In the genomic region with DNA sequence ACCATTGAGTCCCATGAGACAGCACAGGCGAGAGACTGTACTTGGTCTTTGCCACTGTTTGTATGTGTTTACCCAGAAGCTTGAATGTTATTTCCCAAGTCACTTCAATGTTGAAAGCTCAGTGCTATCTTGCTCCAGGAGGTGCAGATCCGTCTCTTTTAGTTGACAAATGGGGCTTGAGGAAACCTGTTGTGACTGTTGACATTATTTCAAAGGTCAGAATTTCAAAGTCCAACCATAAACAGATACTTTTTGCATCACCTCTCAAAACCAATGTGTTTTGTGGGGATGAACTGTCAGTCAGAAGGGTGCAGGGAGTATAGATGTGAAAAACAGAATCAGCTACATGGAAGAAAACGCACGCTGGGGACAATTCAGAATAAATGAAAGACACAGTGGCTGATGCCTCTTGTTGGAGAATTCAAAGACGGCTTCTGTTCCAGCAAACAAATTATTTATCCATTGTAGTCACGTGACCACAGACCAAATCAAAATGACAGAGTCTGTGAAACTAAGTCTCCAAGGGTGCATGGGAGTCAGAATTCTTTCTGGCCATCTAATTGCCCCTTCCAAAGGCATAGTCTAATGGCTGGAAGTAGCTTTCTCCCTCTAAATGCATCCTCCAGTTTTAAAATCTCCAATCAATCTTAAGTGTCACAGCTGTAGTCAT, we compare ENCODE assay signal across 32 cellular contexts.
"Had no signal": no experiment of that assay in that cellular context is flagged by ENCODE, and none has a peak within 500 bp of the region (broad histone marks: within the 10 kb centered on the region; RNA-seq: fewer than 3 reads in every experiment).

No MANE protein-coding gene starts in this region.

- H3K4me3 ChIP-seq: adrenal gland, body of pancreas, esophagus squamous epithelium had no signal

- H3K4me1 Mint-ChIP-seq: activated CD4-positive, alpha-beta T cell treated with anti-CD3 and anti-CD28 coated beads, Interleukin-2, amount 10 ng/mL, durations not matched to agents 24 days and 14 days; activated CD8-positive, alpha-beta memory T cell treated with anti-CD3 and anti-CD28 coated beads, Interleukin-2, amount 10 ng/mL, durations not matched to agents 7 days and 5 days; activated naive CD4-positive, alpha-beta T cell treated with anti-CD3 and anti-CD28 coated beads, Interleukin-2, amount 50 U/mL, for 24 hours; activated naive CD8-positive, alpha-beta T cell treated with anti-CD3 and anti-CD28 coated beads, Interleukin-2, amount 50 U/mL, for 24 hours had no signal

- FAIRE-seq: colon had no signal

- H3K36me3 Mint-ChIP-seq: activated CD4-positive, alpha-beta memory T cell treated with anti-CD3 and anti-CD28 coated beads for 36 hours; activated CD8-positive, alpha-beta memory T cell treated with anti-CD3 and anti-CD28 coated beads, Interleukin-2, amount 10 ng/mL, durations not matched to agents 7 days and 5 days; activated naive CD4-positive, alpha-beta T cell treated with anti-CD3 and anti-CD28 coated beads, Interleukin-2, amount 50 U/mL, for 24 hours; activated naive CD8-positive, alpha-beta T cell treated with anti-CD3 and anti-CD28 coated beads for 36 hours had no signal

- H3K36me3 ChIP-seq: adrenal gland, esophagus squamous epithelium had no signal

- H3K27ac Mint-ChIP-seq: activated CD4-positive, alpha-beta memory T cell treated with anti-CD3 and anti-CD28 coated beads for 36 hours; activated CD4-positive, alpha-beta T cell treated with anti-CD3 and anti-CD28 coated beads for 36 hours; activated CD4-positive, alpha-beta T cell treated with anti-CD3 and anti-CD28 coated beads, Interleukin-2, amount 10 ng/mL, durations not matched to agents 24 days and 14 days; activated CD8-positive, alpha-beta memory T cell treated with anti-CD3 and anti-CD28 coated beads, Interleukin-2, amount 10 ng/mL, durations not matched to agents 7 days and 5 days; activated CD8-positive, alpha-beta T cell treated with anti-CD3 and anti-CD28 coated beads, Interleukin-2, amount 10 ng/mL, durations not matched to agents 7 days and 5 days; activated naive CD4-positive, alpha-beta T cell treated with anti-CD3 and anti-CD28 coated beads for 36 hours; activated naive CD4-positive, alpha-beta T cell treated with anti-CD3 and anti-CD28 coated beads, Interleukin-2, amount 50 U/mL, for 24 hours; activated naive CD8-positive, alpha-beta T cell treated with anti-CD3 and anti-CD28 coated beads for 36 hours; activated naive CD8-positive, alpha-beta T cell treated with anti-CD3 and anti-CD28 coated beads, Interleukin-2, amount 50 U/mL, for 24 hours; activated T-helper 1 cell treated with anti-CD3 and anti-CD28 coated beads, Interleukin-12 subunit alpha, Interleukin-12 subunit beta, Interleukin-2, Interleukin-4 antibody, amounts not matched to agents 30 ng/mL and 10 ng/mL and 1 ng/mL, durations not matched to agents 14 hours and 24 hours and 36 hours; activated T-helper 2 cell treated with anti-CD3 and anti-CD28 coated beads, Interferon-gamma antibody, Interleukin-2, Interleukin-4, amounts not matched to agents 10 μg/mL and 5 μg/mL and 100 μg/mL, durations not matched to agents 14 hours and 24 hours and 36 hours; effector memory CD8-positive, alpha-beta T cell had no signal

- H3K4me3 Mint-ChIP-seq: activated CD4-positive, alpha-beta memory T cell treated with anti-CD3 and anti-CD28 coated beads for 36 hours; activated CD4-positive, alpha-beta T cell treated with anti-CD3 and anti-CD28 coated beads for 36 hours; activated CD4-positive, alpha-beta T cell treated with anti-CD3 and anti-CD28 coated beads, Interleukin-2, amount 10 ng/mL, durations not matched to agents 24 days and 14 days; activated CD8-positive, alpha-beta memory T cell treated with anti-CD3 and anti-CD28 coated beads, Interleukin-2, amount 10 ng/mL, durations not matched to agents 7 days and 5 days; activated CD8-positive, alpha-beta T cell treated with anti-CD3 and anti-CD28 coated beads, Interleukin-2, amount 10 ng/mL, durations not matched to agents 7 days and 5 days; activated naive CD4-positive, alpha-beta T cell treated with anti-CD3 and anti-CD28 coated beads for 36 hours; activated naive CD4-positive, alpha-beta T cell treated with anti-CD3 and anti-CD28 coated beads, Interleukin-2, amount 50 U/mL, for 24 hours; activated naive CD8-positive, alpha-beta T cell treated with anti-CD3 and anti-CD28 coated beads for 36 hours; activated naive CD8-positive, alpha-beta T cell treated with anti-CD3 and anti-CD28 coated beads, Interleukin-2, amount 50 U/mL, for 24 hours; activated T-helper 1 cell treated with anti-CD3 and anti-CD28 coated beads, Interleukin-12 subunit alpha, Interleukin-12 subunit beta, Interleukin-2, Interleukin-4 antibody, amounts not matched to agents 30 ng/mL and 10 ng/mL and 1 ng/mL, durations not matched to agents 14 hours and 24 hours and 36 hours; effector memory CD8-positive, alpha-beta T cell had no signal

- H3K9me3 Mint-ChIP-seq: activated CD4-positive, alpha-beta memory T cell treated with anti-CD3 and anti-CD28 coated beads for 36 hours; activated CD4-positive, alpha-beta T cell treated with anti-CD3 and anti-CD28 coated beads, Interleukin-2, amount 10 ng/mL, durations not matched to agents 24 days and 14 days; activated naive CD4-positive, alpha-beta T cell treated with anti-CD3 and anti-CD28 coated beads for 36 hours; activated naive CD4-positive, alpha-beta T cell treated with anti-CD3 and anti-CD28 coated beads, Interleukin-2, amount 50 U/mL, for 24 hours; activated T-helper 1 cell treated with anti-CD3 and anti-CD28 coated beads, Interleukin-12 subunit alpha, Interleukin-12 subunit beta, Interleukin-2, Interleukin-4 antibody, amounts not matched to agents 30 ng/mL and 10 ng/mL and 1 ng/mL, durations not matched to agents 14 hours and 24 hours and 36 hours; activated T-helper 2 cell treated with anti-CD3 and anti-CD28 coated beads, Interferon-gamma antibody, Interleukin-2, Interleukin-4, amounts not matched to agents 10 μg/mL and 5 μg/mL and 100 μg/mL, durations not matched to agents 14 hours and 24 hours and 36 hours; effector memory CD8-positive, alpha-beta T cell had no signal

- H3K9me3 ChIP-seq: adrenal gland, body of pancreas, esophagus squamous epithelium had no signal

- H3K27me3 ChIP-seq: adrenal gland, body of pancreas, esophagus squamous epithelium had no signal

- DNase-seq: activated CD4-positive, alpha-beta memory T cell treated with anti-CD3 and anti-CD28 coated beads for 36 hours; activated CD4-positive, alpha-beta T cell treated with anti-CD3 and anti-CD28 coated beads for 36 hours; activated CD4-positive, alpha-beta T cell treated with anti-CD3 and anti-CD28 coated beads, Interleukin-2, amount 10 ng/mL, durations not matched to agents 24 days and 14 days; activated CD4-positive, CD25-positive, alpha-beta regulatory T cell; activated CD4-positive, CD25-positive, alpha-beta regulatory T cell treated with anti-CD3 and anti-CD28 coated beads, Interleukin-2, amount 50 U/mL, for 72 hours; activated CD8-positive, alpha-beta memory T cell treated with anti-CD3 and anti-CD28 coated beads, Interleukin-2, amount 10 ng/mL, durations not matched to agents 7 days and 5 days; activated CD8-positive, alpha-beta memory T cell treated with anti-CD3 and anti-CD28 coated beads, Interleukin-2, amount 50 U/mL, for 4 hours; activated CD8-positive, alpha-beta T cell treated with anti-CD3 and anti-CD28 coated beads, Interleukin-2, amount 10 ng/mL, durations not matched to agents 7 days and 5 days; activated effector memory CD4-positive, alpha-beta T cell treated with anti-CD3 and anti-CD28 coated beads, Interleukin-2, amount 50 U/mL, for 16 hours; activated naive CD4-positive, alpha-beta T cell treated with anti-CD3 and anti-CD28 coated beads for 36 hours; activated naive CD8-positive, alpha-beta T cell treated with anti-CD3 and anti-CD28 coated beads for 36 hours; activated naive CD8-positive, alpha-beta T cell treated with anti-CD3 and anti-CD28 coated beads, Interleukin-2, amount 50 U/mL, for 24 hours; activated T-cell treated with anti-CD3 and anti-CD28 coated beads, Interleukin-2, amount 50 U/mL, for 1 hour; activated T-cell treated with anti-CD3 and anti-CD28 coated beads, Interleukin-2, amount 50 U/mL, for 48 hours; adrenal gland; amygdala; aorta; body of pancreas; caudate nucleus; cortex of kidney; dermis blood vessel endothelial cell; effector CD4-positive, alpha-beta T cell; effector memory CD8-positive, alpha-beta T cell; erythroblast; esophagus squamous epithelium; foreskin melanocyte; head of caudate nucleus; hippocampal formation had no signal

- H3K4me1 ChIP-seq: adrenal gland, body of pancreas, esophagus squamous epithelium had no signal

- ATAC-seq: activated CD4-positive, alpha-beta T cell treated with anti-CD3 and anti-CD28 coated beads for 36 hours; activated CD8-positive, alpha-beta memory T cell treated with anti-CD3 and anti-CD28 coated beads, Interleukin-2, amount 10 ng/mL, durations not matched to agents 7 days and 5 days; activated CD8-positive, alpha-beta T cell treated with anti-CD3 and anti-CD28 coated beads, Interleukin-2, amount 10 ng/mL, durations not matched to agents 7 days and 5 days; activated naive CD8-positive, alpha-beta T cell treated with anti-CD3 and anti-CD28 coated beads, Interleukin-2, amount 50 U/mL, for 24 hours; body of pancreas; effector memory CD8-positive, alpha-beta T cell had no signal

- H3K27me3 Mint-ChIP-seq: activated naive CD4-positive, alpha-beta T cell treated with anti-CD3 and anti-CD28 coated beads, Interleukin-2, amount 50 U/mL, for 24 hours; activated naive CD8-positive, alpha-beta T cell treated with anti-CD3 and anti-CD28 coated beads for 36 hours; activated naive CD8-positive, alpha-beta T cell treated with anti-CD3 and anti-CD28 coated beads, Interleukin-2, amount 50 U/mL, for 24 hours had no signal

- H3K27ac ChIP-seq: adrenal gland, body of pancreas, esophagus squamous epithelium had no signal
